24 cellular contexts compared by ENCODE assay signal in genomic region chr2:65613968-65614555, GRCh38.
"Had no signal": no experiment of that assay in that cellular context is flagged by ENCODE, and none has a peak within 500 bp of the region (broad histone marks: within the 10 kb centered on the region; RNA-seq: fewer than 3 reads in every experiment).

No MANE protein-coding gene starts in this region.

- H3K27me3 Mint-ChIP-seq: activated CD4-positive, alpha-beta T cell treated with anti-CD3 and anti-CD28 coated beads, Interleukin-2, amount 10 ng/mL, durations not matched to agents 24 days and 14 days had no signal

- H3K27me3 ChIP-seq: gastroesophageal sphincter, neutrophil, ovary, upper lobe of left lung had no signal

- H3K4me1 Mint-ChIP-seq: activated CD4-positive, alpha-beta memory T cell treated with anti-CD3 and anti-CD28 coated beads, Interleukin-2, amount 10 ng/mL, durations not matched to agents 7 days and 5 days; activated CD4-positive, alpha-beta T cell treated with anti-CD3 and anti-CD28 coated beads, Interleukin-2, amount 10 ng/mL, durations not matched to agents 24 days and 14 days; activated CD8-positive, alpha-beta memory T cell treated with anti-CD3 and anti-CD28 coated beads, Interleukin-2, amount 10 ng/mL, durations not matched to agents 7 days and 5 days; activated naive CD4-positive, alpha-beta T cell treated with anti-CD3 and anti-CD28 coated beads, Interleukin-2, amount 10 ng/mL, durations not matched to agents 7 days and 5 days had no signal

- H3K36me3 ChIP-seq: esophagus squamous epithelium, gastroesophageal sphincter, neutrophil, ovary, upper lobe of left lung had no signal

- H3K4me3 Mint-ChIP-seq: activated CD4-positive, alpha-beta memory T cell treated with anti-CD3 and anti-CD28 coated beads, Interleukin-2, amount 10 ng/mL, durations not matched to agents 7 days and 5 days; activated CD4-positive, alpha-beta T cell treated with anti-CD3 and anti-CD28 coated beads, Interleukin-2, amount 10 ng/mL, durations not matched to agents 24 days and 14 days; activated CD8-positive, alpha-beta memory T cell treated with anti-CD3 and anti-CD28 coated beads, Interleukin-2, amount 10 ng/mL, durations not matched to agents 7 days and 5 days; activated naive CD4-positive, alpha-beta T cell treated with anti-CD3 and anti-CD28 coated beads, Interleukin-2, amount 10 ng/mL, durations not matched to agents 7 days and 5 days; nephron had no signal

- H3K27ac ChIP-seq: coronary artery, esophagus squamous epithelium, gastroesophageal sphincter, neutrophil, ovary, upper lobe of left lung had no signal

- H3K9me3 Mint-ChIP-seq: activated CD4-positive, alpha-beta memory T cell treated with anti-CD3 and anti-CD28 coated beads, Interleukin-2, amount 10 ng/mL, durations not matched to agents 7 days and 5 days; activated CD4-positive, alpha-beta T cell treated with anti-CD3 and anti-CD28 coated beads, Interleukin-2, amount 10 ng/mL, durations not matched to agents 24 days and 14 days; activated naive CD4-positive, alpha-beta T cell treated with anti-CD3 and anti-CD28 coated beads, Interleukin-2, amount 10 ng/mL, durations not matched to agents 7 days and 5 days; nephron had no signal

- FAIRE-seq: islet of Langerhans had no signal

- H3K4me3 ChIP-seq: coronary artery, esophagus squamous epithelium, gastroesophageal sphincter, ovary, upper lobe of left lung had no signal

- H3K27ac Mint-ChIP-seq: activated CD4-positive, alpha-beta memory T cell treated with anti-CD3 and anti-CD28 coated beads, Interleukin-2, amount 10 ng/mL, durations not matched to agents 7 days and 5 days; activated CD4-positive, alpha-beta T cell treated with anti-CD3 and anti-CD28 coated beads, Interleukin-2, amount 10 ng/mL, durations not matched to agents 24 days and 14 days; activated CD8-positive, alpha-beta memory T cell treated with anti-CD3 and anti-CD28 coated beads, Interleukin-2, amount 10 ng/mL, durations not matched to agents 7 days and 5 days; activated naive CD4-positive, alpha-beta T cell treated with anti-CD3 and anti-CD28 coated beads, Interleukin-2, amount 10 ng/mL, durations not matched to agents 7 days and 5 days had no signal

- ATAC-seq: activated CD8-positive, alpha-beta memory T cell treated with anti-CD3 and anti-CD28 coated beads, Interleukin-2, amount 10 ng/mL, durations not matched to agents 7 days and 5 days; gastroesophageal sphincter; left cardiac atrium; right cardiac atrium; stimulated activated naive CD8-positive, alpha-beta T cell treated with anti-CD3 and anti-CD28 coated beads, Interleukin-15, Interleukin-2, amounts not matched to agents 100 U/mL and 50 U/mL, for 24 hours had no signal

- DNase-seq: activated CD4-positive, alpha-beta memory T cell treated with anti-CD3 and anti-CD28 coated beads, Interleukin-2, amount 10 ng/mL, durations not matched to agents 7 days and 5 days; activated CD4-positive, alpha-beta T cell treated with anti-CD3 and anti-CD28 coated beads, Interleukin-2, amount 10 ng/mL, durations not matched to agents 24 days and 14 days; activated CD4-positive, CD25-positive, alpha-beta regulatory T cell; activated CD8-positive, alpha-beta memory T cell treated with anti-CD3 and anti-CD28 coated beads, Interleukin-2, amount 10 ng/mL, durations not matched to agents 7 days and 5 days; activated effector memory CD4-positive, alpha-beta T cell treated with anti-CD3 and anti-CD28 coated beads, Interleukin-2, amount 50 U/mL, for 16 hours; activated naive CD4-positive, alpha-beta T cell treated with anti-CD3 and anti-CD28 coated beads, Interleukin-2, amount 10 ng/mL, durations not matched to agents 7 days and 5 days; activated T-cell treated with anti-CD3 and anti-CD28 coated beads for 4 hours; amygdala; cerebellar nuclear complex; esophagus squamous epithelium; head of caudate nucleus; hypothalamus; left cardiac atrium; ovary; right cardiac atrium; stimulated activated CD4-positive, alpha-beta T cell treated with anti-CD3 and anti-CD28 coated beads, Interleukin-4, amount 100 ng/mL, for 24 hours; stimulated activated naive CD8-positive, alpha-beta T cell treated with anti-CD3 and anti-CD28 coated beads, Interleukin-15, Interleukin-2, amounts not matched to agents 100 U/mL and 50 U/mL, for 24 hours; T1000; upper lobe of left lung had no signal

- H3K4me1 ChIP-seq: upper lobe of left lung had no signal

- H3K36me3 Mint-ChIP-seq: activated CD8-positive, alpha-beta memory T cell treated with anti-CD3 and anti-CD28 coated beads, Interleukin-2, amount 10 ng/mL, durations not matched to agents 7 days and 5 days; activated naive CD4-positive, alpha-beta T cell treated with anti-CD3 and anti-CD28 coated beads, Interleukin-2, amount 10 ng/mL, durations not matched to agents 7 days and 5 days had no signal

- H3K9me3 ChIP-seq: esophagus squamous epithelium, gastroesophageal sphincter, neutrophil, ovary, upper lobe of left lung had no signal
